Comparison of ENCODE assay signal across 20 cellular contexts in the genomic region with DNA sequence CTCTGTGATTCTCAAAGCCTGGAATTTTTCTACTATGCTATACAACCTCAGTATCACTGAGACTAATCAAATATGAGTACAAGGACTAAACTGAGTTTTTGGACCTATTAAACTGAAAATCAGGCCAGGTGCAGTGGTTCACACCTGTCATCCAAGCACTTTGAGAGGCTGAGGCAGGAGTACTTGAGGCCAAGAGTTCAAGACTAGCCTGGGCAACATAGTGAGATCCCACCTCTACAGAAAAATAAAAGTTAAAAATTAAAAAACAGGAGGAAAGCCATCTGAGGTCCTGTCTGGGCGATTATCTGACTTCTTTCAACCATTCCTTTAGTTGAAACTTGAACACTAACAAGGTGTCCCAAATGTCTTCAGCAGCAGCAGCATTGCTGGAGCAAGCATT. TPM values are rescaled to one million over a fixed set of nuclear protein-coding genes. Genes with fewer than 3 reads are reported as not detected.
DNase-seq lines count a peak whose midpoint lies in the region; ATAC-seq, FAIRE-seq and TF ChIP-seq lines count a peak whose summit lies in the region.
"Had no signal": no experiment of that assay in that cellular context is flagged by ENCODE, and none has a peak within 500 bp of the region (broad histone marks: within the 10 kb centered on the region; RNA-seq: fewer than 3 reads in every experiment).

No MANE protein-coding gene starts in this region.

- intact Hi-C loops in HepG2 (cut with micrococcal nuclease; ENCODE audit: unreplicated experiment): no loop called here
- intact Hi-C loops in right lobe of liver (cut with DNase I): no loop called here
- intact Hi-C loops in K562 (cut with micrococcal nuclease): no loop called here

- no peak for TF ChIP-seq EP300 in HepG2 (IDR thresholded peaks at IDR 0.05; ENCODE audit: low read depth in 2 of 2, low read length in 2 of 2)
- TF ChIP-seq EP300 in HepG2 (CRISPR knock-in tag; IDR thresholded peaks at IDR 0.05; ENCODE audit: borderline replicate concordance): no peak
- no peak for TF ChIP-seq EP300 in K562 (IDR thresholded peaks at IDR 0.05; ENCODE audit: low read length)

- H3K9me3 ChIP-seq in HepG2 (ENCODE audit: low read length): no peaks in the 10 kb centered on the region
- no peaks in the 10 kb centered on the region for H3K9me3 ChIP-seq in right lobe of liver
- H3K9me3 ChIP-seq in MM.1S (replicated peaks; ENCODE audit: insufficient read depth, low read length): no peaks in the 10 kb centered on the region
- no peaks in the 10 kb centered on the region for H3K9me3 ChIP-seq in K562 (replicated peaks; ENCODE audit: control insufficient read depth, insufficient read depth, low read depth, low read length)
- H3K9me3 ChIP-seq: A549; BLaER1 treated with 17β-estradiol and CSF1 and Interleukin-3, amounts not matched to agents 10 nM and 100 nM; Caco-2 had no signal

- WGBS in HepG2 (ENCODE audit: low lambda C conversion rate): 84% methylated on average over 1 of the region's 1 CpG
- 100% methylated on average over 1 of the region's 1 CpG for WGBS in right lobe of liver (ENCODE audit: insufficient coverage, low coverage, low lambda C conversion rate, missing lambda C conversion rate)
- 63% methylated on average over 1 of the region's 1 CpG for WGBS in K562 (ENCODE audit: insufficient coverage, low coverage, missing lambda C conversion rate)

- CTCF ChIA-PET in HepG2 (lab: Yijun Ruan, JAX; ENCODE audit: low intra/inter-chr PET ratio, low total read pairs): no interaction called here
- CTCF ChIA-PET in K562 (lab: Yijun Ruan, JAX; ENCODE audit: low intra/inter-chr PET ratio): no interaction called here

- H3K4me2 ChIP-seq in HepG2 (ENCODE audit: low read depth, low read length) (no peak overlapping the region), MM.1S (ENCODE audit: low read depth, low read length) (peak overlapping the region; percentile 63), K562 (ENCODE audit: insufficient read depth, low read length) (no peak overlapping the region)
- H3K4me2 ChIP-seq: A549; BLaER1 treated with 17β-estradiol and CSF1 and Interleukin-3, amounts not matched to agents 10 nM and 100 nM had no signal

- no peaks in the 10 kb centered on the region for H3K9me2 ChIP-seq in MM.1S (replicated peaks; ENCODE audit: insufficient read depth, low read length)

- peaks cover 0 to 13% of the 10 kb centered on the region in 2 experiments; a peak in 2 of 5 replicates for H3K36me3 ChIP-seq in HepG2 (replicated peaks in 1 of 2; ENCODE audit: control insufficient read depth in 1 of 2, insufficient read depth in 2 of 2, low read length in 2 of 2)
- no peaks in the 10 kb centered on the region for H3K36me3 ChIP-seq in right lobe of liver
- no peaks in the 10 kb centered on the region; the same call in 1 of the 2 replicates for H3K36me3 ChIP-seq in MM.1S (replicated peaks; ENCODE audit: insufficient read depth, low read length)
- peaks cover 80% of the 10 kb centered on the region for H3K36me3 ChIP-seq in K562 (ENCODE audit: control insufficient read depth, insufficient read depth, low read length)

- in situ Hi-C loops in HepG2 (cut with HindIII; ENCODE audit: extremely low pct_ligation_motif_present, low pct_unique_long_range_greater_than_20kb) (no loop called here), K562 (cut with MboI) (no loop called here)

- H3K9me1 ChIP-seq in K562 (ENCODE audit: control insufficient read depth, insufficient read depth, low read length): peaks cover 3% of the 10 kb centered on the region

- H3K27ac ChIP-seq in HepG2 (ENCODE audit: extremely low read length, insufficient read depth, low read length) (no peak overlapping the region), right lobe of liver (no peak overlapping the region), MM.1S (ENCODE audit: low read length) (peak overlapping the region; percentile 62; the same call in 1 of the 2 replicates), K562 (ENCODE audit: extremely low read depth, low read depth, low read length) (no peak overlapping the region)
- H3K27ac ChIP-seq: 22Rv1; A549; BLaER1 treated with 17β-estradiol and CSF1 and Interleukin-3, amounts not matched to agents 10 nM and 100 nM; C4-2B had no signal

- TF ChIP-seq CTCF in HepG2 (CRISPR knock-in tag; IDR thresholded peaks at IDR 0.05) (no peak), right lobe of liver (IDR thresholded peaks at IDR 0.05) (no peak), MM.1S (IDR thresholded peaks at IDR 0.05; ENCODE audit: low read length) (no peak), K562 (IDR thresholded peaks at IDR 0.05 in 2 of 3, conservative IDR thresholded peaks at IDR 0.05 in 1 of 3; ENCODE audit: insufficient read depth in 2 of 3, low read depth in 1 of 3, low read length in 3 of 3) (no peak)

- TF ChIP-seq POLR2A in HepG2 (IDR thresholded peaks at IDR 0.05; ENCODE audit: insufficient read depth in 1 of 2, low read depth in 2 of 2, low read length in 2 of 2) (no peak), right lobe of liver (IDR thresholded peaks at IDR 0.05) (no peak), K562 (conservative IDR thresholded peaks at IDR 0.05) (no peak)

- H3K4me3 ChIP-seq in HepG2 (replicated peaks in 1 of 3; ENCODE audit: insufficient read depth in 1 of 3, low read depth in 2 of 3, low read length in 3 of 3) (no peak overlapping the region), right lobe of liver (no peak overlapping the region), MM.1S (ENCODE audit: low read length) (no peak overlapping the region), K562 (no peak overlapping the region)
- H3K4me3 ChIP-seq: A549; BLaER1 treated with 17β-estradiol and CSF1 and Interleukin-3, amounts not matched to agents 10 nM and 100 nM had no signal

- no peak for FAIRE-seq in HepG2 (lab: Jason Lieb, UNC)
- no peak for FAIRE-seq in K562 (lab: Jason Lieb, UNC)
- FAIRE-seq: A549, G401.6, GM12891, GM19239 had no signal

- no peak for ATAC-seq in HepG2
- no peak for ATAC-seq in right lobe of liver
- ATAC-seq in K562: no peak
- ATAC-seq in GM19351 (IDR thresholded peaks at IDR 0.05; ENCODE audit: unreplicated experiment): no peak
- ATAC-seq: A549; CD8-positive, alpha-beta T cell had no signal

- H3K27me3 ChIP-seq in HepG2 (ENCODE audit: control insufficient read depth in 1 of 2, insufficient read depth in 2 of 2, low read length in 2 of 2) (no peaks in the 10 kb centered on the region), right lobe of liver (no peaks in the 10 kb centered on the region), MM.1S (replicated peaks; ENCODE audit: insufficient read depth, low read length) (no peaks in the 10 kb centered on the region), K562 (ENCODE audit: control insufficient read depth in 2 of 2, insufficient read depth in 2 of 2, low read length in 2 of 2) (no peaks in the 10 kb centered on the region)
- H3K27me3 ChIP-seq: BLaER1 treated with 17β-estradiol and CSF1 and Interleukin-3, amounts not matched to agents 10 nM and 100 nM had no signal

- H3K9ac ChIP-seq in HepG2 (ENCODE audit: insufficient read depth, low read depth, low read length): no peak overlapping the region
- no peak overlapping the region for H3K9ac ChIP-seq in MM.1S (ENCODE audit: low read length)
- no peak overlapping the region for H3K9ac ChIP-seq in K562 (ENCODE audit: insufficient read depth in 1 of 2, low read depth in 2 of 2, low read length in 2 of 2)
- H3K9ac ChIP-seq: BLaER1 treated with 17β-estradiol and CSF1 and Interleukin-3, amounts not matched to agents 10 nM and 100 nM had no signal

- POLR2A ChIA-PET in HepG2 (lab: Yijun Ruan, JAX) (no interaction called here), K562 (lab: Yijun Ruan, JAX) (no interaction called here)

- no TSS peak for BruUV-seq in HepG2 (replicated peaks; lab: Mats Ljungman, UMichigan)
- BruUV-seq in K562 (replicated peaks; lab: Mats Ljungman, UMichigan): no TSS peak

- no peaks in the 10 kb centered on the region for H4K20me1 ChIP-seq in HepG2 (ENCODE audit: insufficient read depth, low read length)
- H4K20me1 ChIP-seq in MM.1S (ENCODE audit: insufficient read depth, low read length): no peaks in the 10 kb centered on the region
- H4K20me1 ChIP-seq in K562 (replicated peaks; ENCODE audit: control insufficient read depth, insufficient read depth, low read length): 0 out of 2 replicates have a peak, but pooled peaks cover 3% of the 10 kb centered on the region

- H2AFZ ChIP-seq in HepG2 (ENCODE audit: low read length) (no peak overlapping the region), MM.1S (ENCODE audit: low read length) (no peak overlapping the region), K562 (ENCODE audit: low read depth, low read length) (no peak overlapping the region)

- H3F3A ChIP-seq in MM.1S (ENCODE audit: insufficient read depth, low read length): peaks cover 17% of the 10 kb centered on the region

- H3K79me2 ChIP-seq in HepG2 (ENCODE audit: insufficient read depth, low read length) (peaks cover 29% of the 10 kb centered on the region), MM.1S (ENCODE audit: low read length) (peaks cover 91% of the 10 kb centered on the region), K562 (ENCODE audit: control insufficient read depth, insufficient read depth, low read length) (peaks cover 97% of the 10 kb centered on the region)

- DNase-seq in HepG2 (ENCODE audit: low spot score): no peak
- DNase-seq in right lobe of liver: no peak
- DNase-seq in MM.1S: no peak
- no peak for DNase-seq in K562 (ENCODE audit: extremely low read depth in 1 of 4, low spot score in 3 of 4)
- no peak for DNase-seq in NCI-H1694 treated with DMSO at 0.1 percent for 48 hours (lab: John Stamatoyannopoulos, UW)
- DNase-seq: AML-193; Caco-2; Calu3; CD4-positive, alpha-beta T cell; CD8-positive, alpha-beta T cell; DMS79 treated with DMSO at 0.1 percent for 48 hours; GF-D8 had no signal

- TF ChIP-seq RAD21 in HepG2 (CRISPR knock-in tag; IDR thresholded peaks at IDR 0.05) (no peak), K562 (CRISPR knock-in tag; conservative IDR thresholded peaks at IDR 0.05 in 1 of 2, IDR thresholded peaks at IDR 0.05 in 1 of 2) (no peak)

- H3K4me1 ChIP-seq in HepG2 (ENCODE audit: insufficient read depth, low read length) (peaks cover 36% of the 10 kb centered on the region), right lobe of liver (no peaks in the 10 kb centered on the region), MM.1S (ENCODE audit: low read length) (peaks cover 26% of the 10 kb centered on the region), K562 (replicated peaks in 1 of 2; ENCODE audit: control insufficient read depth in 2 of 2, insufficient read depth in 2 of 2, low read length in 2 of 2) (peaks cover 0 to 2% of the 10 kb centered on the region in 2 experiments; a peak in 2 of 5 replicates)
- H3K4me1 ChIP-seq: A549 had no signal

RNA-seq across cellular contexts. Expression of a gene that starts 7.0 kb away (rescaled TPM):
- total RNA-seq in HepG2 (2016; rRNA removed; fragmentation: Illumina TruSeq; extraction: Trizol) (13.2 and 14.5 TPM in 2 replicates), right lobe of liver (1 to 10 TPM in 2 of 6 experiments, under 1 TPM in 3, not detected in 1; 0.14 to 2.0 (median 0.20) TPM), K562 (2014; rRNA removed) (35.1 and 38.1 TPM in 2 replicates), K562 (2014; rRNA removed; fragmentation: Illumina TruSeq; extraction: Trizol) (58.0 and 62.1 TPM in 2 replicates), K562 (2015; rRNA removed; fragmentation: Illumina TruSeq; extraction: Trizol) (46.5 and 52.0 TPM in 2 replicates), K562 (2021) (36.8 and 37.6 TPM in 2 replicates)
- 1.5 and 1.6 TPM in 2 replicates for total RNA-seq in HepG2 (2016; cell fraction: cytosol; rRNA removed; fragmentation: Illumina TruSeq; extraction: Trizol; ENCODE audit: low read depth)
- 13.5 and 14.9 TPM in 2 replicates for total RNA-seq in HepG2 (2016; cell fraction: insoluble cytoplasmic fraction; rRNA removed; fragmentation: Illumina TruSeq; extraction: Trizol)
- total RNA-seq in HepG2 (2016; cell fraction: membrane; rRNA removed; fragmentation: Illumina TruSeq; extraction: Trizol): 5.1 and 6.7 TPM in 2 replicates
- 13.9 and 16.8 TPM in 2 replicates for total RNA-seq in HepG2 (2016; cell fraction: nucleus; rRNA removed; fragmentation: Illumina TruSeq; extraction: Trizol)
- polyA plus RNA-seq in HepG2 (2011; rRNA removed) (2.5 and 3.8 TPM in 2 replicates), K562 (2011; rRNA removed) (27.8 and 39.8 TPM in 2 replicates), K562 (2014; fragmentation: Illumina TruSeq; extraction: Trizol) (47.4 and 55.9 TPM in 2 replicates), K562 (2014; fragmentation: Nextera tagmentation; extraction: Ambion mirVana) (10 to 100 TPM; 16.2 to 22.4 TPM), K562 (2014; rRNA removed) (46.1 and 51.9 TPM in 2 replicates)
- 1.4 TPM in 2 replicates for polyA plus RNA-seq in HepG2 (2011; cell fraction: cytosol; rRNA removed)
- polyA plus RNA-seq in HepG2 (2011; cell fraction: nucleus; rRNA removed): 4.2 and 4.5 TPM in 2 replicates
- 2.0 and 4.1 TPM in 2 replicates for polyA plus RNA-seq in HepG2 (2012)
- 0.68 and 0.71 TPM in 2 replicates for polyA plus RNA-seq in HepG2 (2016; cell fraction: cytosol; fragmentation: Illumina TruSeq; extraction: Trizol; ENCODE audit: low read depth)
- 7.6 and 9.3 TPM in 2 replicates for polyA plus RNA-seq in HepG2 (2016; cell fraction: insoluble cytoplasmic fraction; fragmentation: Illumina TruSeq; extraction: Trizol; ENCODE audit: low read depth)
- polyA plus RNA-seq in HepG2 (2016; cell fraction: membrane; fragmentation: Illumina TruSeq; extraction: Trizol; ENCODE audit: low read depth): 1.9 and 2.0 TPM in 2 replicates
- polyA plus RNA-seq in HepG2 (2016; cell fraction: nucleus; fragmentation: Illumina TruSeq; extraction: Trizol; ENCODE audit: insufficient read depth, low read depth): 27.7 and 30.4 TPM in 2 replicates
- 1.5 and 8.3 TPM in 2 replicates for polyA minus RNA-seq in HepG2 (2011; rRNA and poly(A)+ RNA removed; ENCODE audit: low replicate concordance)
- 1.6 and 2.0 TPM in 2 replicates for polyA minus RNA-seq in HepG2 (2011; cell fraction: cytosol; rRNA and poly(A)+ RNA removed)
- 7.5 and 8.9 TPM in 2 replicates for polyA minus RNA-seq in HepG2 (2011; cell fraction: nucleus; rRNA and poly(A)+ RNA removed)
- 29.4 and 103 TPM in 2 replicates for total RNA-seq in K562 (2011; cell fraction: chromatin; rRNA removed; ENCODE audit: low replicate concordance)
- total RNA-seq in K562 (2011; cell fraction: nucleolus; rRNA removed): 20.0 and 29.2 TPM in 2 replicates
- 43.2 and 46.0 TPM in 2 replicates for total RNA-seq in K562 (2011; cell fraction: nucleoplasm; rRNA removed)
- 12.6 and 14.0 TPM in 2 replicates for polyA plus RNA-seq in K562 (2011; cell fraction: cytosol; rRNA removed)
- 39.3 and 59.9 TPM in 2 replicates for polyA plus RNA-seq in K562 (2011; cell fraction: nucleus; rRNA removed)
- 21.2 and 21.9 TPM in 2 replicates for polyA plus RNA-seq in K562 (2012)
- 36.0 and 43.9 TPM in 2 replicates for polyA minus RNA-seq in K562 (2011; rRNA and poly(A)+ RNA removed)
- 9.5 and 15.1 TPM in 2 replicates for polyA minus RNA-seq in K562 (2011; cell fraction: cytosol; rRNA and poly(A)+ RNA removed)
- 25.3 and 28.5 TPM in 2 replicates for polyA minus RNA-seq in K562 (2011; cell fraction: nucleus; rRNA and poly(A)+ RNA removed)
